In the genomic region with DNA sequence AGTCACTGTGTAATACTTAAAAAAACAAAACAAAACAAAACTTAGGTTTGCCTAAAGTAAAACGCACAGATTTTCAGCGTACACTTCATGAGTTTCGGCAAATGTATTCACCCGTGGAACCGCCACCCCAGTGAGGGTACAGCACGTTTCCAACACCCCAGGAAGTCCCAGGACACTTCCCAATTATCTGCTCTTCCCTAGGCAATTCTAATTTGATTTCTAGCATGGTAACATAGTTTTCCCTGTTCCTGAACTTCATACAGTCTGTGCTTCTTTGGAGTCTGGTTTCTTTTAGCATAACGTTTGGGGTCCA, we compare ENCODE assay signal across 8 cellular contexts. TPM values are rescaled to one million over a fixed set of nuclear protein-coding genes. Genes with fewer than 3 reads are reported as not detected.
DNase-seq lines count a peak whose midpoint lies in the region; ATAC-seq and TF ChIP-seq lines count a peak whose summit lies in the region.

No MANE protein-coding gene starts in this region.

- H3K27ac Mint-ChIP-seq in activated naive CD8-positive, alpha-beta T cell treated with anti-CD3 and anti-CD28 coated beads, Interleukin-2, amount 50 U/mL, for 24 hours = peak overlapping the region; percentile 91

- H3K27ac ChIP-seq in thoracic aorta = peak overlapping the region; percentile 95 to 99

- H3K4me1 ChIP-seq in thoracic aorta (ENCODE audit: control insufficient read depth in 1 of 2, low read depth in 2 of 2) = peaks cover 25 to 53% of the 10 kb centered on the region in 2 donors

- H3K27me3 ChIP-seq in kidney epithelial cell (ENCODE audit: control insufficient read depth, insufficient read depth, low read length) (no peaks in the 10 kb centered on the region), thoracic aorta (replicated peaks; ENCODE audit: insufficient read depth) (no peaks in the 10 kb centered on the region)

- H3K4me3 Mint-ChIP-seq in activated naive CD8-positive, alpha-beta T cell treated with anti-CD3 and anti-CD28 coated beads, Interleukin-2, amount 50 U/mL, for 24 hours = no peak overlapping the region

- H3K36me3 Mint-ChIP-seq in activated naive CD8-positive, alpha-beta T cell treated with anti-CD3 and anti-CD28 coated beads, Interleukin-2, amount 50 U/mL, for 24 hours (ENCODE audit: low read depth) = no peaks in the 10 kb centered on the region

- H3K27me3 Mint-ChIP-seq in activated naive CD8-positive, alpha-beta T cell treated with anti-CD3 and anti-CD28 coated beads, Interleukin-2, amount 50 U/mL, for 24 hours = peaks cover 1% of the 10 kb centered on the region

- no peak for ATAC-seq in activated naive CD8-positive, alpha-beta T cell treated with anti-CD3 and anti-CD28 coated beads, Interleukin-2, amount 50 U/mL, for 24 hours
- ATAC-seq in thoracic aorta (ENCODE audit: insufficient number of reproducible peaks, low FRiP score, low read depth) = no peak

- CTCF ChIA-PET in AG04449 (lab: Yijun Ruan, JAX) = interaction anchor here (1.6 kb wide), 1 partner anchor 57 kb away, joined by 6 read pairs; no protein-coding TSS in a partner anchor

- POLR2A ChIA-PET in AG04449 (lab: Yijun Ruan, JAX) = no interaction called here

- peaks cover 12% of the 10 kb centered on the region for H3K4me1 Mint-ChIP-seq in activated naive CD8-positive, alpha-beta T cell treated with anti-CD3 and anti-CD28 coated beads, Interleukin-2, amount 50 U/mL, for 24 hours

- peak overlapping the region; percentile 80 for H3K4me3 ChIP-seq in AG04449 (ENCODE audit: low read depth, low read length)
- peak overlapping the region; percentile 70 for H3K4me3 ChIP-seq in kidney epithelial cell (ENCODE audit: low read depth, low read length)
- peak overlapping the region; percentile 88 for H3K4me3 ChIP-seq in thoracic aorta

- no peaks in the 10 kb centered on the region for H3K9me3 ChIP-seq in thoracic aorta

- DNase-seq in AG04449 (ENCODE audit: low read depth, low spot score) = no peak
- DNase-seq in HCEC 1CT = peak; percentile 10
- DNase-seq in activated naive CD8-positive, alpha-beta T cell treated with anti-CD3 and anti-CD28 coated beads, Interleukin-2, amount 50 U/mL, for 24 hours = peak; percentile 5
- no peak for DNase-seq in kidney epithelial cell (ENCODE audit: low read depth)
- no peak for DNase-seq in thoracic aorta (ENCODE audit: low spot score)
- DNase-seq in SIG-M5 (lab: John Stamatoyannopoulos, UW) = no peak
- DNase-seq in NCI-H446 (lab: John Stamatoyannopoulos, UW) = no peak
- DNase-seq in NCI-H2107 treated with DMSO at 0.1 percent for 48 hours (lab: John Stamatoyannopoulos, UW; ENCODE audit: unreplicated experiment) = no peak

- TF ChIP-seq CTCF in AG04449 (IDR thresholded peaks at IDR 0.05; ENCODE audit: insufficient read depth, low read length, missing control alignments) = no peak
- TF ChIP-seq CTCF in kidney epithelial cell (IDR thresholded peaks at IDR 0.05; ENCODE audit: insufficient read depth, low read length, poor library complexity, severe bottlenecking) = no peak
- no peak for TF ChIP-seq CTCF in thoracic aorta (IDR thresholded peaks at IDR 0.05)

- H3K9me3 Mint-ChIP-seq in activated naive CD8-positive, alpha-beta T cell treated with anti-CD3 and anti-CD28 coated beads, Interleukin-2, amount 50 U/mL, for 24 hours = no peaks in the 10 kb centered on the region

- no peaks in the 10 kb centered on the region for H3K36me3 ChIP-seq in kidney epithelial cell (ENCODE audit: control insufficient read depth, insufficient read depth, low read length)
- no peaks in the 10 kb centered on the region for H3K36me3 ChIP-seq in thoracic aorta

RNA-seq across cellular contexts. Expression of gene CLASP2, which starts 0.5 kb away (rescaled TPM):
- total RNA-seq in kidney epithelial cell (37.8 and 52.4 TPM in 2 replicates), thoracic aorta (100 to 1,000 TPM; 122 to 126 TPM)

Comparison
In these comparisons a context has a peak if more than half of its experiments do, and no peak if none do; other contexts are left out.
1. DNase-seq: peak in HCEC 1CT (single experiment) and activated naive CD8-positive, alpha-beta T cell treated with anti-CD3 and anti-CD28 coated beads, Interleukin-2, amount 50 U/mL, for 24 hours (single experiment); none in AG04449 (single experiment), kidney epithelial cell (single experiment), thoracic aorta (single experiment), SIG-M5 (single experiment), NCI-H446 (0 of 2) and NCI-H2107 treated with DMSO at 0.1 percent for 48 hours (single experiment).
2. Peak in every context shown above with its lines, with median percentiles within 50 percentile points of each other: H3K4me3 ChIP-seq.